Comparison of ENCODE assay signal across 8 cellular contexts in the genomic region with DNA sequence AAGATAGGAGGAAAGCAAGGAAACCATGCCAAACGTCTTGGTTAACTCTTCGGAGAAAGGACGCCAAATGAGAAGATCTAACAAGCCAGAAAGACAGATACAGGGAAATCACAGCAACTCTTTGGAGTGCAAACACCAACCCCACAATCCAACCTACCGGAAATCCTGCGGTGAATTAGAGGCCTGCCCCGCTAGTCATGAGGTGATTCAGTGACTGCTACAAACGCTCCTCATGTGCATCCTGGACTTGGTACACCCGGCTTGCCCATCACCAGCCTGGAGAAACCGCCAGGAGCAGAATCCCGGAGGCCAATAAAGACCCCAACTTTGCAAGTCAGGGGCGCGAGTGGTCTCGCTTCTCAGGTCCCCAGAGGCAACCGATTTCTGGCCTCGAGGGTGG. TPM values are rescaled to one million over a fixed set of nuclear protein-coding genes. Genes with fewer than 3 reads are reported as not detected.
DNase-seq lines count a peak whose midpoint lies in the region; ATAC-seq, FAIRE-seq and TF ChIP-seq lines count a peak whose summit lies in the region.
"Not testable (repeated sequence)": the region's sequence is repeated elsewhere in the genome, so short reads cannot be mapped to it uniquely, and the experiment has no call there.

No MANE protein-coding gene starts in this region.

- not testable (repeated sequence) for H3K4me1 Mint-ChIP-seq in CD14-positive monocyte; activated CD8-positive, alpha-beta T cell treated with anti-CD3 and anti-CD28 coated beads, Interleukin-2, amount 10 ng/mL, durations not matched to agents 7 days and 5 days (ENCODE audit: low read depth); central memory CD8-positive, alpha-beta T cell

- not testable (repeated sequence) for H3K27ac ChIP-seq in neural cell (ENCODE audit: low read length)

- intact Hi-C loops in CD14-positive monocyte (cut with micrococcal nuclease); left ventricle myocardium superior (cut with micrococcal nuclease): not testable (repeated sequence)

- not testable (repeated sequence) for H3K79me2 ChIP-seq in neural cell (replicated peaks; ENCODE audit: insufficient read depth, low read length)

- not testable (repeated sequence) for TF ChIP-seq POLR2A in H54 (IDR thresholded peaks at IDR 0.05; ENCODE audit: low read depth, low read length)

- H3K36me3 ChIP-seq in NT2/D1 (ENCODE audit: insufficient read depth, insufficient read length, low read length); neural cell (ENCODE audit: insufficient read depth, low read length): not testable (repeated sequence)

- not testable (repeated sequence) for H3K9me3 Mint-ChIP-seq in CD14-positive monocyte; activated CD8-positive, alpha-beta T cell treated with anti-CD3 and anti-CD28 coated beads, Interleukin-2, amount 10 ng/mL, durations not matched to agents 7 days and 5 days (ENCODE audit: insufficient read depth); central memory CD8-positive, alpha-beta T cell

- not testable (repeated sequence) for TF ChIP-seq EP300 in neural cell (conservative IDR thresholded peaks at IDR 0.05; ENCODE audit: poor library complexity, severe bottlenecking)

- not testable (repeated sequence) for H3K36me3 Mint-ChIP-seq in CD14-positive monocyte; activated CD8-positive, alpha-beta T cell treated with anti-CD3 and anti-CD28 coated beads, Interleukin-2, amount 10 ng/mL, durations not matched to agents 7 days and 5 days (ENCODE audit: low read depth); central memory CD8-positive, alpha-beta T cell (ENCODE audit: insufficient read depth)

- not testable (repeated sequence) for TF ChIP-seq RAD21 in neural cell (conservative IDR thresholded peaks at IDR 0.05)

- H4K20me1 ChIP-seq in neural cell (ENCODE audit: insufficient read depth), result not testable (repeated sequence)

- not testable (repeated sequence) for H3K27ac Mint-ChIP-seq in CD14-positive monocyte; activated CD8-positive, alpha-beta T cell treated with anti-CD3 and anti-CD28 coated beads, Interleukin-2, amount 10 ng/mL, durations not matched to agents 7 days and 5 days; central memory CD8-positive, alpha-beta T cell (ENCODE audit: low read depth)

- peaks cover 2 to 21% (median 8%) of the 10 kb centered on the region in 3 donors for H3K27me3 Mint-ChIP-seq in CD14-positive monocyte (ENCODE audit: low read depth in 3 of 3)
- H3K27me3 Mint-ChIP-seq in activated CD8-positive, alpha-beta T cell treated with anti-CD3 and anti-CD28 coated beads, Interleukin-2, amount 10 ng/mL, durations not matched to agents 7 days and 5 days (ENCODE audit: low read depth); central memory CD8-positive, alpha-beta T cell: not testable (repeated sequence)

- H3K4me2 ChIP-seq in neural cell (ENCODE audit: low read length), result not testable (repeated sequence)

- not testable (repeated sequence) for TF ChIP-seq CTCF in CD14-positive monocyte (IDR thresholded peaks at IDR 0.05); neural cell (IDR thresholded peaks at IDR 0.05; ENCODE audit: poor library complexity, severe bottlenecking)

- H3K9ac ChIP-seq in NT2/D1 (ENCODE audit: insufficient read length, low read depth) (peak overlapping the region; percentile 72), neural cell (ENCODE audit: low read length) (peak overlapping the region; percentile 39)

- H3K27me3 ChIP-seq in NT2/D1 (ENCODE audit: insufficient read depth, insufficient read length); neural cell (ENCODE audit: insufficient read depth, low read depth, low read length): not testable (repeated sequence)

- peak; percentile 27 for FAIRE-seq in H54 (lab: Jason Lieb, UNC)

- peak; percentile 49 for ATAC-seq in activated CD8-positive, alpha-beta T cell treated with anti-CD3 and anti-CD28 coated beads, Interleukin-2, amount 10 ng/mL, durations not matched to agents 7 days and 5 days
- peak; percentile 79 for ATAC-seq in central memory CD8-positive, alpha-beta T cell (replicated peaks; ENCODE audit: extremely low read depth, poor library complexity, severe bottlenecking)
- peak; percentile 68 for ATAC-seq in left ventricle myocardium superior
- ATAC-seq in stimulated activated naive CD8-positive, alpha-beta T cell treated with anti-CD3 and anti-CD28 coated beads, Interleukin-15, Interleukin-2, amounts not matched to agents 100 U/mL and 50 U/mL, for 24 hours, result peak; percentile 52

- not testable (repeated sequence) for H3K9me3 ChIP-seq in NT2/D1 (ENCODE audit: insufficient read depth, low read length); neural cell (ENCODE audit: low read length)

- H3F3A ChIP-seq in neural cell (ENCODE audit: insufficient read depth, low read length, poor library complexity, severe bottlenecking), result not testable (repeated sequence)

- H3K4me3 ChIP-seq in NT2/D1 (ENCODE audit: insufficient read length, low read depth), result peak overlapping the region; percentile 60
- H3K4me3 ChIP-seq in neural cell (ENCODE audit: low read length), result peak overlapping the region; percentile 62

- not testable (repeated sequence) for H3K4me1 ChIP-seq in NT2/D1 (ENCODE audit: insufficient read depth, insufficient read length)

- H3K9me2 ChIP-seq in neural cell (ENCODE audit: insufficient read depth, low read length), result not testable (repeated sequence)

- POLR2A ChIA-PET in activated CD8-positive, alpha-beta T cell treated with anti-CD3 and anti-CD28 coated beads, Interleukin-2, amount 10 ng/mL, durations not matched to agents 7 days and 5 days (lab: Charles Lee), result not testable (repeated sequence)

- not testable (repeated sequence) for DNase-seq in CD14-positive monocyte (ENCODE audit: low spot score); H54 (ENCODE audit: insufficient read length, low spot score); NT2/D1 (ENCODE audit: low read depth, low spot score); central memory CD8-positive, alpha-beta T cell (ENCODE audit: low spot score in 2 of 2); left ventricle myocardium superior; stimulated activated naive CD8-positive, alpha-beta T cell treated with anti-CD3 and anti-CD28 coated beads, Interleukin-15, Interleukin-2, amounts not matched to agents 100 U/mL and 50 U/mL, for 24 hours
- peak; percentile 34 for DNase-seq in activated CD8-positive, alpha-beta T cell treated with anti-CD3 and anti-CD28 coated beads, Interleukin-2, amount 10 ng/mL, durations not matched to agents 7 days and 5 days

- H2AFZ ChIP-seq in neural cell (ENCODE audit: low read depth, low read length), result not testable (repeated sequence)

- CTCF ChIA-PET in activated CD8-positive, alpha-beta T cell treated with anti-CD3 and anti-CD28 coated beads, Interleukin-2, amount 10 ng/mL, durations not matched to agents 7 days and 5 days (lab: Charles Lee), result not testable (repeated sequence)

- H3K4me3 Mint-ChIP-seq in CD14-positive monocyte, result peak overlapping the region; percentile 96 to 99
- peak overlapping the region; percentile 88 for H3K4me3 Mint-ChIP-seq in activated CD8-positive, alpha-beta T cell treated with anti-CD3 and anti-CD28 coated beads, Interleukin-2, amount 10 ng/mL, durations not matched to agents 7 days and 5 days
- peak overlapping the region; percentile 97 for H3K4me3 Mint-ChIP-seq in central memory CD8-positive, alpha-beta T cell

RNA-seq across cellular contexts. Expression of gene NBPF15, which starts 0.8 kb away (rescaled TPM):
- polyA plus RNA-seq in CD14-positive monocyte (1 to 10 TPM in 1 of 2 donors, under 1 TPM in 1; 0.55 to 1.0 TPM), neural cell (92.6 and 99.0 TPM in 2 replicates)
- total RNA-seq in activated CD8-positive, alpha-beta T cell treated with anti-CD3 and anti-CD28 coated beads, Interleukin-2, amount 10 ng/mL, durations not matched to agents 7 days and 5 days, result 10 to 100 TPM; 22.6 to 23.9 TPM
- total RNA-seq in left ventricle myocardium superior, result 9.1 TPM
- polyA minus RNA-seq in neural cell, result 59.5 and 91.8 TPM in 2 replicates
